9 cellular contexts compared by ENCODE assay signal in the genomic region with DNA sequence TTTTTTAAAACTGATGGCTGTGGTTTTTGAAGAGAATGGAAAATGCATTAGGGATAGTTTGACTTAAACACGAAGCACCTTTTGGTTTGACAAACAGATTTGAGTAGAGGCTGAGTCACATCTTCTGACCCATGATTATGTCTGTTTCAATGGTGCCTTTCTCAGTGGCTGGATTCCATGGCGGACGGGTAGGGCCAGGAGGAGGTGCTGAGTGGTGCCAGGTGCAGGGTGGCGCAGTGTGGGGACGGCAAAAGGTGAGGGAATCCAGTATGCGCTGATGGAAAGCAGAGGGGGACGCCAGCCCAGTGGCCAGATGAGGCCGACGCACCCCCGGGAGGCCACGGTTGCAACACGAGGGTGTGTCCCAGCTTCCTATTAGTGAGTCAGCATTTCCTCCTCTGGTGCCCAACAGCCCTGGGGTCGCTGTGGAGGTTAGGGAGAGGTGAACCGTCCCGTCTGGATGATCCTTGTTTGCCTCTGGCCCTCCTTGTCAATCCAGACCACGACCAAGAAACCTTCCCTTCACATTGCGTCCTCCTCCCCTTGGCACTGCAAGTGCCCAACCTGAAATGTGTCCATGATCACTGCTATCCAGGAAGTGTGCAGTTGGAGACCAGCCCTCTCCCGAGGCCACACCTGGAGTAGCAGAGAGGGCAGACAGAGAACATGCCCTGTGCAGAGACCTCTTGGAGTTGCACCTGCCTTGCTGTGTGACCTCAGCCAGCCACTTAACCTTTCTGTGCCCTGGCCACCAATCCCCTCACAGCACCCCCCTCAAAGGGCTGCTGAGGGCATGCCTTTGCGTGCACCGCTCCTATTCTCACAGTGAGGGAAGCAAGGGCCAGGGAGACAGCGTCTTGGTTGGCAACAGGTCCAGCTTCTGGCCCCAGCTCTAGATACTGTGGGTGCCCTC. TPM values are rescaled to one million over a fixed set of nuclear protein-coding genes. Genes with fewer than 3 reads are reported as not detected.
DNase-seq lines count a peak whose midpoint lies in the region; ATAC-seq and TF ChIP-seq lines count a peak whose summit lies in the region.
"Had no signal": no experiment of that assay in that cellular context is flagged by ENCODE, and none has a peak within 500 bp of the region (broad histone marks: within the 10 kb centered on the region; RNA-seq: fewer than 3 reads in every experiment).

No MANE protein-coding gene starts in this region.

- DNase-seq in T-helper 2 cell treated with Interferon-gamma antibody and Interleukin-4, amounts not matched to agents 5 μg/mL and 100 μg/mL, for 36 hours (ENCODE audit: low spot score), result peak; percentile 7
- DNase-seq in T-helper 2 cell (no peak), Right ventricle myocardium inferior (ENCODE audit: missing footprints) (no peak), upper lobe of left lung (peak in 1 of 2 donors; percentile 72), GF-D8 (lab: John Stamatoyannopoulos, UW) (no peak), NCI-H1092 treated with DMSO at 0.1 percent for 48 hours (lab: John Stamatoyannopoulos, UW) (no peak), NCI-H2171 treated with DMSO at 0.1 percent for 48 hours (lab: John Stamatoyannopoulos, UW) (no peak)
- DNase-seq: NCI-H2029 had no signal

- ATAC-seq in Right ventricle myocardium inferior (peak; percentile 35), upper lobe of left lung (ENCODE audit: low FRiP score in 2 of 2) (peak; percentile 80 to 88)

- peak overlapping the region in 3 of 4 donors; percentile 1 to 4 (median 2) for H3K4me3 ChIP-seq in upper lobe of left lung

- no peak for TF ChIP-seq POLR2A in upper lobe of left lung (IDR thresholded peaks at IDR 0.05)

- H3K27me3 ChIP-seq in upper lobe of left lung, result peaks cover 0 to 2% (median 0%) of the 10 kb centered on the region in 4 donors

- WGBS in upper lobe of left lung, 2 donors, result 35 to 41% methylated on average over 7 to 18 of the region's 21 CpGs

- H3K4me3 Mint-ChIP-seq in T-helper 2 cell treated with Interferon-gamma antibody and Interleukin-4, amounts not matched to agents 5 μg/mL and 100 μg/mL, for 36 hours, result peak overlapping the region; percentile 63
- no peak overlapping the region for H3K4me3 Mint-ChIP-seq in T-helper 1 cell treated with Interleukin-12 subunit alpha and Interleukin-12 subunit beta and Interleukin-4 antibody, amounts not matched to agents 30 μg/mL and 1 μg/mL, for 36 hours

- H3K36me3 ChIP-seq in upper lobe of left lung, result no peaks in the 10 kb centered on the region

- H3K27ac ChIP-seq in upper lobe of left lung, result peak overlapping the region in 3 of 4 donors; percentile 42 to 52 (median 43)

- peaks cover 23% of the 10 kb centered on the region for H3K4me1 Mint-ChIP-seq in T-helper 2 cell treated with Interferon-gamma antibody and Interleukin-4, amounts not matched to agents 5 μg/mL and 100 μg/mL, for 36 hours (ENCODE audit: low read depth)
- H3K4me1 Mint-ChIP-seq in T-helper 1 cell treated with Interleukin-12 subunit alpha and Interleukin-12 subunit beta and Interleukin-4 antibody, amounts not matched to agents 30 μg/mL and 1 μg/mL, for 36 hours (ENCODE audit: low read depth), result peaks cover 20% of the 10 kb centered on the region

- no peak for TF ChIP-seq EP300 in upper lobe of left lung (IDR thresholded peaks at IDR 0.05)

- H3K36me3 Mint-ChIP-seq in T-helper 2 cell treated with Interferon-gamma antibody and Interleukin-4, amounts not matched to agents 5 μg/mL and 100 μg/mL, for 36 hours (ENCODE audit: low read depth), result no peaks in the 10 kb centered on the region
- H3K36me3 Mint-ChIP-seq in T-helper 1 cell treated with Interleukin-12 subunit alpha and Interleukin-12 subunit beta and Interleukin-4 antibody, amounts not matched to agents 30 μg/mL and 1 μg/mL, for 36 hours (ENCODE audit: low read depth), result no peaks in the 10 kb centered on the region

- peak in 3 of 6 experiments; percentile 11 to 37 (median 18) for TF ChIP-seq CTCF in upper lobe of left lung (IDR thresholded peaks at IDR 0.05)

- H3K9me3 Mint-ChIP-seq in T-helper 2 cell treated with Interferon-gamma antibody and Interleukin-4, amounts not matched to agents 5 μg/mL and 100 μg/mL, for 36 hours, result no peaks in the 10 kb centered on the region
- no peaks in the 10 kb centered on the region for H3K9me3 Mint-ChIP-seq in T-helper 1 cell treated with Interleukin-12 subunit alpha and Interleukin-12 subunit beta and Interleukin-4 antibody, amounts not matched to agents 30 μg/mL and 1 μg/mL, for 36 hours

- peak overlapping the region; percentile 70 for H3K27ac Mint-ChIP-seq in T-helper 2 cell treated with Interferon-gamma antibody and Interleukin-4, amounts not matched to agents 5 μg/mL and 100 μg/mL, for 36 hours
- H3K27ac Mint-ChIP-seq in T-helper 1 cell treated with Interleukin-12 subunit alpha and Interleukin-12 subunit beta and Interleukin-4 antibody, amounts not matched to agents 30 μg/mL and 1 μg/mL, for 36 hours, result peak overlapping the region; percentile 68

- H3K27me3 Mint-ChIP-seq in T-helper 2 cell treated with Interferon-gamma antibody and Interleukin-4, amounts not matched to agents 5 μg/mL and 100 μg/mL, for 36 hours (ENCODE audit: low read depth), result peaks cover 36% of the 10 kb centered on the region
- peaks cover 45% of the 10 kb centered on the region for H3K27me3 Mint-ChIP-seq in T-helper 1 cell treated with Interleukin-12 subunit alpha and Interleukin-12 subunit beta and Interleukin-4 antibody, amounts not matched to agents 30 μg/mL and 1 μg/mL, for 36 hours (ENCODE audit: low read depth)

- no peaks in the 10 kb centered on the region for H3K9me3 ChIP-seq in upper lobe of left lung

- intact Hi-C loops in Right ventricle myocardium inferior (cut with DNase I), result no loop called here

- H3K4me1 ChIP-seq in upper lobe of left lung, result peaks cover 10 to 17% (median 13%) of the 10 kb centered on the region in 4 donors

RNA-seq across cellular contexts. Expression of gene ATXN10, which starts 32.5 kb away (rescaled TPM):
- total RNA-seq in Right ventricle myocardium inferior (138 TPM), upper lobe of left lung (100 to 1,000 TPM in 5 of 6 donors, 10 to 100 TPM in 1; 90.2 to 137 (median 110) TPM)
